ENCODE assay signal across 12 cellular contexts in genomic region chr1:65230741-65231439, GRCh38.
DNase-seq lines count a peak whose midpoint lies in the region; ATAC-seq and TF ChIP-seq lines count a peak whose summit lies in the region.
"Had no signal": no experiment of that assay in that cellular context is flagged by ENCODE, and none has a peak within 500 bp of the region (broad histone marks: within the 10 kb centered on the region; RNA-seq: fewer than 3 reads in every experiment).

No MANE protein-coding gene starts in this region.

- H3K27me3 ChIP-seq in osteoblast (ENCODE audit: insufficient read depth, low read length) = no peaks in the 10 kb centered on the region
- H3K27me3 ChIP-seq: gastroesophageal sphincter had no signal

- no peaks in the 10 kb centered on the region for H3K9me3 Mint-ChIP-seq in activated CD4-positive, alpha-beta memory T cell treated with anti-CD3 and anti-CD28 coated beads, Interleukin-2, amount 10 ng/mL, durations not matched to agents 7 days and 5 days

- POLR2A ChIA-PET in activated CD4-positive, alpha-beta memory T cell treated with anti-CD3 and anti-CD28 coated beads, Interleukin-2, amount 10 ng/mL, durations not matched to agents 7 days and 5 days (lab: Charles Lee) = no interaction called here

- H3K4me3 ChIP-seq in GM12865 (ENCODE audit: low read depth, low read length) (no peak overlapping the region), osteoblast (ENCODE audit: insufficient read depth, low read length) (no peak overlapping the region)
- H3K4me3 ChIP-seq: gastroesophageal sphincter had no signal

- no peaks in the 10 kb centered on the region for H3K36me3 ChIP-seq in osteoblast (ENCODE audit: insufficient read depth, low read length)

- no peak overlapping the region for H2AFZ ChIP-seq in osteoblast (ENCODE audit: low read length)

- no peaks in the 10 kb centered on the region for H4K20me1 ChIP-seq in osteoblast (ENCODE audit: insufficient read depth, low read length)

- DNase-seq in GM12865 (ENCODE audit: low read depth) (peak; percentile 43), cerebellum (ENCODE audit: low spot score) (no peak), EL (no peak), osteoblast (ENCODE audit: insufficient read length, low spot score, missing footprints) (no peak)
- peak; percentile 24 for DNase-seq in activated CD4-positive, alpha-beta memory T cell treated with anti-CD3 and anti-CD28 coated beads, Interleukin-2, amount 10 ng/mL, durations not matched to agents 7 days and 5 days
- DNase-seq: activated effector memory CD4-positive, alpha-beta T cell treated with anti-CD3 and anti-CD28 coated beads, Interleukin-2, amount 50 U/mL, for 16 hours; NK-92 treated with Interleukin-12 subunit alpha and Interleukin-12 subunit beta, amount 100 ng/mL, for 24 hours; right cardiac atrium had no signal

- H3K79me2 ChIP-seq in osteoblast (ENCODE audit: insufficient read depth, low read length) = no peaks in the 10 kb centered on the region

- H3K27ac ChIP-seq in osteoblast (ENCODE audit: low read depth, low read length) = no peak overlapping the region
- H3K27ac ChIP-seq: gastroesophageal sphincter had no signal

- ATAC-seq in GM19455 (IDR thresholded peaks at IDR 0.05; ENCODE audit: unreplicated experiment) = peak; percentile 82
- ATAC-seq in HG03175 (IDR thresholded peaks at IDR 0.05; ENCODE audit: unreplicated experiment) = peak; percentile 58
- ATAC-seq in GM19324 (IDR thresholded peaks at IDR 0.05; ENCODE audit: low FRiP score, unreplicated experiment) = no peak
- ATAC-seq: gastroesophageal sphincter, right cardiac atrium had no signal

- CTCF ChIA-PET in activated CD4-positive, alpha-beta memory T cell treated with anti-CD3 and anti-CD28 coated beads, Interleukin-2, amount 10 ng/mL, durations not matched to agents 7 days and 5 days (lab: Charles Lee) = interaction anchor here (0.9 to 2.7 kb wide), 10 partner anchors 10 to 1011 kb away, joined by 3 to 10 read pairs (median 6); no protein-coding TSS in a partner anchor

- H3K9me3 ChIP-seq in osteoblast (ENCODE audit: low read depth, low read length) = no peaks in the 10 kb centered on the region
- H3K9me3 ChIP-seq: gastroesophageal sphincter had no signal

- no peaks in the 10 kb centered on the region for H3K27me3 Mint-ChIP-seq in activated CD4-positive, alpha-beta memory T cell treated with anti-CD3 and anti-CD28 coated beads, Interleukin-2, amount 10 ng/mL, durations not matched to agents 7 days and 5 days

- H3K4me1 Mint-ChIP-seq in activated CD4-positive, alpha-beta memory T cell treated with anti-CD3 and anti-CD28 coated beads, Interleukin-2, amount 10 ng/mL, durations not matched to agents 7 days and 5 days = peaks cover 29% of the 10 kb centered on the region

- H3K4me2 ChIP-seq in osteoblast (ENCODE audit: insufficient read depth, low read length) = no peak overlapping the region

- peaks cover 6% of the 10 kb centered on the region for H3K36me3 Mint-ChIP-seq in activated CD4-positive, alpha-beta memory T cell treated with anti-CD3 and anti-CD28 coated beads, Interleukin-2, amount 10 ng/mL, durations not matched to agents 7 days and 5 days (ENCODE audit: low read depth)

- H3K4me3 Mint-ChIP-seq in activated CD4-positive, alpha-beta memory T cell treated with anti-CD3 and anti-CD28 coated beads, Interleukin-2, amount 10 ng/mL, durations not matched to agents 7 days and 5 days = no peak overlapping the region

- TF ChIP-seq CTCF in GM12865 (IDR thresholded peaks at IDR 0.05; ENCODE audit: insufficient read depth, low read depth, low read length, missing control alignments) = no peak
- no peak for TF ChIP-seq CTCF in osteoblast (IDR thresholded peaks at IDR 0.05; ENCODE audit: extremely low read depth, low read depth, low read length)

- H3K4me1 ChIP-seq in osteoblast (ENCODE audit: insufficient read depth, low read length) = no peaks in the 10 kb centered on the region
- H3K4me1 ChIP-seq: gastroesophageal sphincter had no signal

- H3K27ac Mint-ChIP-seq in activated CD4-positive, alpha-beta memory T cell treated with anti-CD3 and anti-CD28 coated beads, Interleukin-2, amount 10 ng/mL, durations not matched to agents 7 days and 5 days = peak overlapping the region; percentile 71

Comparison
In these comparisons a context has a peak if more than half of its experiments do, and no peak if none do; other contexts are left out.
1. DNase-seq: peak in GM12865 (single experiment) and activated CD4-positive, alpha-beta memory T cell treated with anti-CD3 and anti-CD28 coated beads, Interleukin-2, amount 10 ng/mL, durations not matched to agents 7 days and 5 days (single experiment); none in cerebellum (single experiment), EL (single experiment) and osteoblast (single experiment).